ENCODE assay signal across 1 cellular context in the genomic region with DNA sequence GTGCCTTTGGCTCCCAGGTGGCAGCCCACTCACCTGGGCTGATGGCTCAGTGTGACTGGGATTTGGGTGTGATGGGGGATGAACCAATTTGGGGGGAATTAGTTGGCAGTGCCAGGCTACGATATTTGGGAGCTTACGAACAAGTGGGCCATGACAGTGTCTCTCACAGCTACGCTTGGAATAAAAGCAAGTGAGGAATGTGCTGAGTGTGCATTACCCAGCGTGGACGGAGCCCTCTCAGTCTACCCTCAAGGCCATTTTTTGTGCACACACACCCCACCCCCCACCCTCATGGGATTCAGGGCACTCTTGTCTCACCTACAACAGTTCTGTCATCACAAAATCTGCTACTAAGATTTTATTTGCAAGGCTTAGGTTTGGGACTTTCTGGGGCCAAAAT.
TF ChIP-seq lines count a peak whose summit lies in the region.

No MANE protein-coding gene starts in this region.

TF ChIP-seq in K562, 482 proteins besides CTCF, POLR2A, EP300 and RAD21 (continued from another document):
- TF ChIP-seq TCF7 (IDR thresholded peaks at IDR 0.05; ENCODE audit: borderline replicate concordance) (no peak), NFRKB (IDR thresholded peaks at IDR 0.05; ENCODE audit: low read depth) (no peak), HOXB6 (CRISPR knock-in tag; IDR thresholded peaks at IDR 0.05; ENCODE audit: borderline replicate concordance) (no peak), NCOR1 (IDR thresholded peaks at IDR 0.05) (no peak), HSF4 (CRISPR knock-in tag; IDR thresholded peaks at IDR 0.05; ENCODE audit: borderline replicate concordance) (no peak), ZNF316 (IDR thresholded peaks at IDR 0.05) (peak; percentile 8; the same call in 1 of the 2 replicates)
